ENCODE assay signal across 15 cellular contexts in genomic region chr16:73063854-73064226, GRCh38. TPM values are rescaled to one million over a fixed set of nuclear protein-coding genes. Genes with fewer than 3 reads are reported as not detected.
A peak's percentile ranks its signal among the peaks of the same experiment; 100 is the strongest.
DNase-seq lines count a peak whose midpoint lies in the region; ATAC-seq and TF ChIP-seq lines count a peak whose summit lies in the region.
"Had no signal": no experiment of that assay in that cellular context is flagged by ENCODE, and none has a peak within 500 bp of the region (broad histone marks: within the 10 kb centered on the region; RNA-seq: fewer than 3 reads in every experiment).

No MANE protein-coding gene starts in this region.

- H3K4me1 Mint-ChIP-seq in HFFc6 (ENCODE audit: low read depth) = peaks cover 88% of the 10 kb centered on the region
- peaks cover 27 to 58% of the 10 kb centered on the region in 2 donors for H3K4me1 Mint-ChIP-seq in stimulated activated naive B cell treated with anti-CD40 and anti-IgM and Interleukin-4, amounts not matched to agents 10 μg/mL and 1 μg/mL and 100 μg/mL, for 72 hours
- H3K4me1 Mint-ChIP-seq in activated CD4-positive, alpha-beta memory T cell treated with anti-CD3 and anti-CD28 coated beads for 36 hours (ENCODE audit: low read depth) = peaks cover 5% of the 10 kb centered on the region

- peaks cover 26 to 55% of the 10 kb centered on the region in 2 donors for H3K4me1 ChIP-seq in left lung

- H3K9me3 Mint-ChIP-seq in HFFc6 = no peaks in the 10 kb centered on the region
- no peaks in the 10 kb centered on the region for H3K9me3 Mint-ChIP-seq in stimulated activated naive B cell treated with anti-CD40 and anti-IgM and Interleukin-4, amounts not matched to agents 10 μg/mL and 1 μg/mL and 100 μg/mL, for 72 hours
- H3K9me3 Mint-ChIP-seq in activated CD4-positive, alpha-beta memory T cell treated with anti-CD3 and anti-CD28 coated beads for 36 hours = no peaks in the 10 kb centered on the region
- H3K9me3 Mint-ChIP-seq: activated naive CD4-positive, alpha-beta T cell treated with anti-CD3 and anti-CD28 coated beads for 36 hours; natural killer cell; stimulated activated effector memory CD8-positive, alpha-beta T cell treated with anti-CD3 and anti-CD28 coated beads, Interleukin-12 subunit alpha, Interleukin-12 subunit beta, amount 100 ng/mL, for 72 hours had no signal

- ATAC-seq in left lung (no peak), HG03095 (IDR thresholded peaks at IDR 0.05; ENCODE audit: unreplicated experiment) (no peak), GM21447 (IDR thresholded peaks at IDR 0.05; ENCODE audit: unreplicated experiment) (no peak)
- no peak for ATAC-seq in stimulated activated naive B cell treated with anti-CD40 and anti-IgM and Interleukin-4, amounts not matched to agents 10 μg/mL and 1 μg/mL and 100 μg/mL, for 72 hours (replicated peaks)
- ATAC-seq: GM12878; HCT116; stimulated activated effector memory CD8-positive, alpha-beta T cell treated with anti-CD3 and anti-CD28 coated beads, Interleukin-12 subunit alpha, Interleukin-12 subunit beta, amount 100 ng/mL, for 72 hours had no signal

- H3K27ac Mint-ChIP-seq in HFFc6 = peak overlapping the region; percentile 90
- peak overlapping the region; percentile 31 for H3K27ac Mint-ChIP-seq in stimulated activated naive B cell treated with anti-CD40 and anti-IgM and Interleukin-4, amounts not matched to agents 10 μg/mL and 1 μg/mL and 100 μg/mL, for 72 hours
- no peak overlapping the region for H3K27ac Mint-ChIP-seq in activated CD4-positive, alpha-beta memory T cell treated with anti-CD3 and anti-CD28 coated beads for 36 hours
- H3K27ac Mint-ChIP-seq: activated naive CD4-positive, alpha-beta T cell treated with anti-CD3 and anti-CD28 coated beads for 36 hours; natural killer cell; stimulated activated effector memory CD8-positive, alpha-beta T cell treated with anti-CD3 and anti-CD28 coated beads, Interleukin-12 subunit alpha, Interleukin-12 subunit beta, amount 100 ng/mL, for 72 hours had no signal

- peak overlapping the region; percentile 95 for H3K4me3 Mint-ChIP-seq in HFFc6
- peak overlapping the region; percentile 50 to 52 for H3K4me3 Mint-ChIP-seq in stimulated activated naive B cell treated with anti-CD40 and anti-IgM and Interleukin-4, amounts not matched to agents 10 μg/mL and 1 μg/mL and 100 μg/mL, for 72 hours
- no peak overlapping the region for H3K4me3 Mint-ChIP-seq in activated CD4-positive, alpha-beta memory T cell treated with anti-CD3 and anti-CD28 coated beads for 36 hours
- H3K4me3 Mint-ChIP-seq: activated naive CD4-positive, alpha-beta T cell treated with anti-CD3 and anti-CD28 coated beads for 36 hours; natural killer cell; stimulated activated effector memory CD8-positive, alpha-beta T cell treated with anti-CD3 and anti-CD28 coated beads, Interleukin-12 subunit alpha, Interleukin-12 subunit beta, amount 100 ng/mL, for 72 hours had no signal

- POLR2A ChIA-PET in activated CD4-positive, alpha-beta memory T cell treated with anti-CD3 and anti-CD28 coated beads for 36 hours (lab: Charles Lee) = no interaction called here

- TF ChIP-seq CTCF in HFFc6 (IDR thresholded peaks at IDR 0.05) (no peak), cardiac fibroblast (IDR thresholded peaks at IDR 0.05; ENCODE audit: low read depth, low read length) (no peak), left lung (IDR thresholded peaks at IDR 0.05) (no peak)

- peak overlapping the region; percentile 46 to 58 for H3K27ac ChIP-seq in left lung

- DNase-seq in HFFc6 (no peak), cardiac fibroblast (ENCODE audit: low read depth in 2 of 2) (no peak), left lung (no peak)
- no peak for DNase-seq in stimulated activated naive B cell treated with anti-CD40 and anti-IgM and Interleukin-4, amounts not matched to agents 10 μg/mL and 1 μg/mL and 100 μg/mL, for 72 hours
- DNase-seq in activated CD8-positive, alpha-beta memory T cell treated with anti-CD3 and anti-CD28 coated beads, Interleukin-2, amount 50 U/mL, for 48 hours = no peak
- DNase-seq in activated CD4-positive, alpha-beta memory T cell treated with anti-CD3 and anti-CD28 coated beads for 36 hours = no peak
- DNase-seq: activated CD4-positive, alpha-beta T cell treated with anti-CD3 and anti-CD28 coated beads, Interleukin-2, amount 50 U/mL, for 4 hours; activated naive CD4-positive, alpha-beta T cell treated with anti-CD3 and anti-CD28 coated beads for 36 hours; natural killer cell; T-helper 1 cell had no signal

- intact Hi-C loops in left lung (cut with DNase I) = loop anchor here in 1 of 2 donors (10.0 kb wide), 2 partner anchors 101 to 229 kb away; no protein-coding TSS in a partner anchor
- intact Hi-C loops in activated CD4-positive, alpha-beta memory T cell treated with anti-CD3 and anti-CD28 coated beads for 36 hours (cut with micrococcal nuclease) = no loop called here

- H3K27me3 ChIP-seq in left lung = peaks cover 14 to 86% of the 10 kb centered on the region in 2 donors

- CTCF ChIA-PET in activated CD4-positive, alpha-beta memory T cell treated with anti-CD3 and anti-CD28 coated beads for 36 hours (lab: Charles Lee) = no interaction called here

- H3K36me3 Mint-ChIP-seq in HFFc6 (ENCODE audit: low read depth) = no peaks in the 10 kb centered on the region
- H3K36me3 Mint-ChIP-seq in stimulated activated naive B cell treated with anti-CD40 and anti-IgM and Interleukin-4, amounts not matched to agents 10 μg/mL and 1 μg/mL and 100 μg/mL, for 72 hours = no peaks in the 10 kb centered on the region
- H3K36me3 Mint-ChIP-seq in activated CD4-positive, alpha-beta memory T cell treated with anti-CD3 and anti-CD28 coated beads for 36 hours = no peaks in the 10 kb centered on the region
- H3K36me3 Mint-ChIP-seq: natural killer cell; stimulated activated effector memory CD8-positive, alpha-beta T cell treated with anti-CD3 and anti-CD28 coated beads, Interleukin-12 subunit alpha, Interleukin-12 subunit beta, amount 100 ng/mL, for 72 hours had no signal

- peak overlapping the region; percentile 29 to 35 for H3K4me3 ChIP-seq in cardiac fibroblast (replicated peaks in 1 of 2; ENCODE audit: low read depth in 2 of 2, low read length in 2 of 2)
- peak overlapping the region in 1 of 2 donors; percentile 25 for H3K4me3 ChIP-seq in left lung
- H3K4me3 ChIP-seq: GM12878 had no signal

- H3K36me3 ChIP-seq in left lung = no peaks in the 10 kb centered on the region

- H3K27me3 Mint-ChIP-seq in HFFc6 (ENCODE audit: insufficient read depth) = peaks cover 5% of the 10 kb centered on the region; the same call in 1 of the 2 replicates
- peaks cover 67 to 84% of the 10 kb centered on the region in 2 donors for H3K27me3 Mint-ChIP-seq in stimulated activated naive B cell treated with anti-CD40 and anti-IgM and Interleukin-4, amounts not matched to agents 10 μg/mL and 1 μg/mL and 100 μg/mL, for 72 hours
- H3K27me3 Mint-ChIP-seq in activated CD4-positive, alpha-beta memory T cell treated with anti-CD3 and anti-CD28 coated beads for 36 hours = peaks cover 63% of the 10 kb centered on the region

- H3K9me3 ChIP-seq in left lung = no peaks in the 10 kb centered on the region

RNA-seq across cellular contexts. Expression of gene ZFHX3, which starts 15.9 kb away (rescaled TPM):
- total RNA-seq in HFFc6 (2021; fragmentation: NEBNext Ultra II Directional; extraction: Animal tissue kit (Norgen Biotek cat#: 25700)) = 10 to 100 TPM; 14.5 to 25.8 (median 15.8) TPM
- 10 to 100 TPM; 21.4 to 25.7 TPM for total RNA-seq in left lung
- under 1 TPM; 0.21 to 0.68 TPM for total RNA-seq in activated CD4-positive, alpha-beta memory T cell treated with anti-CD3 and anti-CD28 coated beads for 36 hours

Comparison
In these comparisons a context has a peak if more than half of its experiments do, and no peak if none do; other contexts are left out.
1. RNA of gene ZFHX3, which starts 15.9 kb away (total RNA-seq): 21.4 to 25.7 TPM in left lung and 14.5 to 25.8 TPM in HFFc6; 0.21 to 0.68 TPM in activated CD4-positive, alpha-beta memory T cell treated with anti-CD3 and anti-CD28 coated beads for 36 hours; every median in the first group is over 4 times any median in the second.